In genomic region chr7:72447465-72448204, GRCh38 we compare ENCODE assay signal across 1 cellular context.
TF ChIP-seq lines count a peak whose summit lies in the region.

No MANE protein-coding gene starts in this region.

TF ChIP-seq in GM23338, 12 proteins besides CTCF, POLR2A, EP300 and RAD21 (continued from another document):
- TF ChIP-seq, protein P1, sequence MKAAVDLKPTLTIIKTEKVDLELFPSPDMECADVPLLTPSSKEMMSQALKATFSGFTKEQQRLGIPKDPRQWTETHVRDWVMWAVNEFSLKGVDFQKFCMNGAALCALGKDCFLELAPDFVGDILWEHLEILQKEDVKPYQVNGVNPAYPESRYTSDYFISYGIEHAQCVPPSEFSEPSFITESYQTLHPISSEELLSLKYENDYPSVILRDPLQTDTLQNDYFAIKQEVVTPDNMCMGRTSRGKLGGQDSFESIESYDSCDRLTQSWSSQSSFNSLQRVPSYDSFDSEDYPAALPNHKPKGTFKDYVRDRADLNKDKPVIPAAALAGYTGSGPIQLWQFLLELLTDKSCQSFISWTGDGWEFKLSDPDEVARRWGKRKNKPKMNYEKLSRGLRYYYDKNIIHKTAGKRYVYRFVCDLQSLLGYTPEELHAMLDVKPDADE (IDR thresholded peaks at IDR 0.05): no peak
- TF ChIP-seq JUNB (IDR thresholded peaks at IDR 0.05; ENCODE audit: unreplicated experiment) (no peak), STAT1 (IDR thresholded peaks at IDR 0.05; ENCODE audit: unreplicated experiment) (no peak)
TF ChIP-seq in GM23338: peak in this region for 0.
